26 cellular contexts compared by ENCODE assay signal in the genomic region with DNA sequence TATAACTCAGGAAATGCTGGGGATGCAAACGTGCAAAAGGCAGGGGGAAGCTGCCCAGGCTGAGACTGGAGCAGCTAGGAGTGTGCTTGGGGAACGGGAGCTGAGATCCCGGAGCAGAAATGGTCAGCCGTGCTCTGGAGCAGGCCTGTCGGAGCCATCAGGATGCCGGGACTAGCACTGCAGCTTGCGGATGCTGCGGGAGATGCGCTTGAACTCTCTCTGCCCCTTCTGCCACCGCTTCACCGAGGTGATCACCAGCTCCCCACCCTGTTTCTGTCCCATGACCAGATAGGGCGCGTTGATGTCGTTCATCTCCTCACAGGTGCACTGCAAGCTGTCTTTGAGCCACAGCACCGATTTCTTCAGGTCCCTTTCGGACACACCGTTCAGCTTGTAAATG. TPM values are rescaled to one million over a fixed set of nuclear protein-coding genes. Genes with fewer than 3 reads are reported as not detected.
A peak's percentile ranks its signal among the peaks of the same experiment; 100 is the strongest.
DNase-seq lines count a peak whose midpoint lies in the region; ATAC-seq and TF ChIP-seq lines count a peak whose summit lies in the region.
"Had no signal": no experiment of that assay in that cellular context is flagged by ENCODE, and none has a peak within 500 bp of the region (broad histone marks: within the 10 kb centered on the region; RNA-seq: fewer than 3 reads in every experiment).

No MANE protein-coding gene starts in this region.

- WGBS in heart left ventricle, 4 donors, result 81 to 88% (median 85%) methylated on average over 15 to 17 of the region's 17 CpGs

- no peak for TF ChIP-seq POLR2A in heart left ventricle (IDR thresholded peaks at IDR 0.05)

- intact Hi-C loops in Right ventricle myocardium inferior (cut with DNase I) (no loop called here), heart left ventricle (cut with DNase I) (loop anchor here in 4 of 10 donors (10.0 kb wide), 3 partner anchors 524 to 724 kb away; no protein-coding TSS in a partner anchor)

- no peak for TF ChIP-seq CTCF in heart left ventricle (IDR thresholded peaks at IDR 0.05)

- no peaks in the 10 kb centered on the region for H3K4me1 ChIP-seq in heart left ventricle
- H3K4me1 ChIP-seq: Caco-2, left lung had no signal

- peaks cover 0 to 5% (median 0%) of the 10 kb centered on the region in 12 donors for H3K9me3 ChIP-seq in heart left ventricle
- H3K9me3 ChIP-seq in SK-N-MC (ENCODE audit: low read depth, low read length), result no peaks in the 10 kb centered on the region
- H3K9me3 ChIP-seq: Caco-2, left lung had no signal

- peaks cover 0 to 58% (median 8%) of the 10 kb centered on the region in 9 donors for H3K27me3 ChIP-seq in heart left ventricle

- H3K36me3 ChIP-seq in heart left ventricle, result no peaks in the 10 kb centered on the region
- no peaks in the 10 kb centered on the region for H3K36me3 ChIP-seq in SK-N-MC (ENCODE audit: insufficient read depth, low read length)
- H3K36me3 ChIP-seq: left lung had no signal

- no peak overlapping the region for H3K4me3 ChIP-seq in heart left ventricle
- H3K4me3 ChIP-seq in SK-N-MC, result no peak overlapping the region
- H3K4me3 ChIP-seq: left lung, smooth muscle cell had no signal

- ATAC-seq in Right ventricle myocardium inferior (no peak), heart left ventricle (no peak), HG02610 (IDR thresholded peaks at IDR 0.05; ENCODE audit: unreplicated experiment) (peak; percentile 17), GM21737 (IDR thresholded peaks at IDR 0.05; ENCODE audit: unreplicated experiment) (no peak)
- ATAC-seq: left lung; right cardiac atrium; stimulated activated naive CD8-positive, alpha-beta T cell treated with anti-CD3 and anti-CD28 coated beads, Interleukin-15, Interleukin-2, amounts not matched to agents 100 U/mL and 50 U/mL, for 24 hours; T-cell had no signal

- no peak overlapping the region for H3K27ac ChIP-seq in heart left ventricle
- peak overlapping the region; percentile 88; the same call in 1 of the 2 replicates for H3K27ac ChIP-seq in SK-N-MC
- H3K27ac ChIP-seq: left lung had no signal

- DNase-seq in Right ventricle myocardium inferior (ENCODE audit: missing footprints) (peak; percentile 41), heart left ventricle (no peak), SK-N-MC (ENCODE audit: low read depth, low spot score) (no peak), NCI-H2029 (lab: John Stamatoyannopoulos, UW) (no peak)
- DNase-seq in central memory CD4-positive, alpha-beta T cell, result no peak
- DNase-seq in stimulated activated CD4-positive, alpha-beta T cell treated with anti-CD3 and anti-CD28 coated beads, Interleukin-4, amount 100 ng/mL, for 24 hours, result no peak
- DNase-seq: 8988T; activated CD4-positive, alpha-beta T cell treated with anti-CD3 and anti-CD28 coated beads, Interleukin-2, amount 50 U/mL, for 4 hours; activated CD4-positive, CD25-positive, alpha-beta regulatory T cell; activated naive CD4-positive, alpha-beta T cell treated with anti-CD3 and anti-CD28 coated beads for 36 hours; C1 segment of cervical spinal cord; Caco-2; caudate nucleus; DMS53; NCI-H146; NCI-H446 treated with DMSO at 0.1 percent for 48 hours; right cardiac atrium; RPMI8226; stimulated activated naive CD8-positive, alpha-beta T cell treated with anti-CD3 and anti-CD28 coated beads, Interleukin-15, Interleukin-2, amounts not matched to agents 100 U/mL and 50 U/mL, for 24 hours; T-cell had no signal

- H3K9ac ChIP-seq in SK-N-MC (ENCODE audit: insufficient read length), result no peak overlapping the region

RNA-seq across cellular contexts. Expression of a gene that starts 7.6 kb away (rescaled TPM):
- total RNA-seq in Right ventricle myocardium inferior, result not detected
- total RNA-seq in heart left ventricle, result 10 to 100 TPM in 1 of 9 donors, 1 to 10 TPM in 1, under 1 TPM in 5, not detected in 2; 0.16 to 18.8 (median 0.37) TPM
- polyA plus RNA-seq in heart left ventricle, result 1 to 10 TPM in 1 of 2 donors, under 1 TPM in 1; 0.06 to 1.1 TPM
- total RNA-seq: activated naive CD4-positive, alpha-beta T cell treated with anti-CD3 and anti-CD28 coated beads for 36 hours; Caco-2; LHCN-M2; SK-MEL-5 had no signal

RNA-seq across cellular contexts. Expression of a gene that starts 21.5 kb away (rescaled TPM):
- total RNA-seq in Right ventricle myocardium inferior (0.30 TPM), heart left ventricle (1 to 10 TPM in 2 of 9 donors, under 1 TPM in 6, not detected in 1; 0.16 to 1.1 (median 0.62) TPM)
- under 1 TPM; 0.44 to 0.53 TPM for polyA plus RNA-seq in heart left ventricle
- total RNA-seq: Caco-2, LHCN-M2 had no signal
